ENCODE assay signal across 8 cellular contexts in genomic region chr4:173522160-173522873, GRCh38. TPM values are rescaled to one million over a fixed set of nuclear protein-coding genes. Genes with fewer than 3 reads are reported as not detected.
DNase-seq lines count a peak whose midpoint lies in the region; TF ChIP-seq lines count a peak whose summit lies in the region.

No MANE protein-coding gene starts in this region.

- H3K27me3 ChIP-seq in fibroblast of lung (ENCODE audit: control insufficient read depth, insufficient read depth, low read length): peaks cover 69% of the 10 kb centered on the region

- no peak for TF ChIP-seq CTCF in HEK293 (tag by site-specific recombination; IDR thresholded peaks at IDR 0.05)
- TF ChIP-seq CTCF in fibroblast of lung (conservative IDR thresholded peaks at IDR 0.05 in 1 of 2, IDR thresholded peaks at IDR 0.05 in 1 of 2; ENCODE audit: low read depth in 1 of 2, low read length in 2 of 2): peak in 1 of 2 donors; percentile 23
- no peak for TF ChIP-seq CTCF in nephron progenitor cell (IDR thresholded peaks at IDR 0.05)

- peaks cover 100% of the 10 kb centered on the region for H3K27me3 Mint-ChIP-seq in nephron progenitor cell (ENCODE audit: low read depth, poor library complexity)

- peak overlapping the region; percentile 18 for H2AFZ ChIP-seq in fibroblast of lung (ENCODE audit: low read length)

- H3K9me3 ChIP-seq in HEK293 (ENCODE audit: control insufficient read depth, insufficient read depth, low read depth, low read length) (no peaks in the 10 kb centered on the region), fibroblast of lung (ENCODE audit: control insufficient read depth, insufficient read depth, low read depth, low read length) (no peaks in the 10 kb centered on the region)

- POLR2A ChIA-PET in HEK293 (lab: Yijun Ruan, JAX): no interaction called here

- CTCF ChIA-PET in HEK293 (lab: Yijun Ruan, JAX): interaction anchor here (1.0 kb wide), 1 partner anchor 17 kb away, joined by 3 read pairs; no protein-coding TSS in a partner anchor

- H3K36me3 Mint-ChIP-seq in nephron progenitor cell (ENCODE audit: low read depth): no peaks in the 10 kb centered on the region

- H3K36me3 ChIP-seq in HEK293 (ENCODE audit: control insufficient read depth in 2 of 2, insufficient read depth in 1 of 2, low read length in 2 of 2): peaks cover 0 to 14% of the 10 kb centered on the region in 2 experiments; a peak in 1 of 3 replicates
- no peaks in the 10 kb centered on the region for H3K36me3 ChIP-seq in fibroblast of lung (ENCODE audit: control insufficient read depth, insufficient read depth, low read length)

- H3K4me2 ChIP-seq in fibroblast of lung (ENCODE audit: extremely low read depth, insufficient read depth, low read length): peak overlapping the region; percentile 70

- no peak overlapping the region for H3K27ac Mint-ChIP-seq in nephron progenitor cell

- no peaks in the 10 kb centered on the region for H4K20me1 ChIP-seq in fibroblast of lung (ENCODE audit: control insufficient read depth, extremely low read depth, insufficient read depth, low read length)

- H3K79me2 ChIP-seq in fibroblast of lung (ENCODE audit: control insufficient read depth, insufficient read depth, low read length): no peaks in the 10 kb centered on the region

- H3K9ac ChIP-seq in fibroblast of lung (ENCODE audit: insufficient read depth, low read length): no peak overlapping the region

- peak overlapping the region; percentile 81 for H3K4me3 Mint-ChIP-seq in nephron progenitor cell

- peaks cover 48% of the 10 kb centered on the region for H3K4me1 Mint-ChIP-seq in nephron progenitor cell

- H3K4me3 ChIP-seq in HEK293 (ENCODE audit: low read depth, low read length) (peak overlapping the region; percentile 22), fibroblast of lung (replicated peaks in 1 of 4; ENCODE audit: control extremely low read depth in 1 of 4, insufficient read depth in 1 of 4, low read depth in 3 of 4, low read length in 4 of 4) (peak overlapping the region; percentile 18 to 72 (median 38))

- DNase-seq in SK-N-DZ (ENCODE audit: low spot score) (peak; percentile 90), fibroblast of lung (ENCODE audit: low read depth in 2 of 2) (peak; percentile 81 to 90), nephron progenitor cell (peak; percentile 77), ureter (ENCODE audit: low spot score) (no peak), UCSD-AML1 (lab: John Stamatoyannopoulos, UW; ENCODE audit: unreplicated experiment) (no peak), SKM-1 (lab: John Stamatoyannopoulos, UW; ENCODE audit: unreplicated experiment) (no peak)
- DNase-seq in stimulated activated naive CD4-positive, alpha-beta T cell treated with Interleukin-2 at 50 U/mL for 16 hours (lab: John Stamatoyannopoulos, UW): no peak

- H3K27ac ChIP-seq in HEK293 (ENCODE audit: extremely low read depth, low read depth, low read length) (peak overlapping the region; percentile 66; the same call in 1 of the 2 replicates), fibroblast of lung (ENCODE audit: insufficient read depth, low read length) (peak overlapping the region; percentile 36)

- H3K4me1 ChIP-seq in HEK293 (ENCODE audit: control insufficient read depth, insufficient read depth, low read length): no peaks in the 10 kb centered on the region
- H3K4me1 ChIP-seq in fibroblast of lung (ENCODE audit: control insufficient read depth, extremely low read depth, insufficient read depth, low read length): peaks cover 2% of the 10 kb centered on the region

- H3K9me3 Mint-ChIP-seq in nephron progenitor cell: peaks cover 3% of the 10 kb centered on the region

TF ChIP-seq in HEK293, 187 proteins besides CTCF, POLR2A, EP300 and RAD21:
- TF ChIP-seq ZNF280C (tag by site-specific recombination; IDR thresholded peaks at IDR 0.05) (no peak), ZNF148 (tag by site-specific recombination; IDR thresholded peaks at IDR 0.05; ENCODE audit: borderline replicate concordance) (no peak), ZEB2 (tag by site-specific recombination; IDR thresholded peaks at IDR 0.05) (no peak), ZBTB1 (tag by site-specific recombination; IDR thresholded peaks at IDR 0.05) (no peak)

RNA-seq across cellular contexts. Expression of gene HAND2, which starts 7.7 kb away (rescaled TPM):
- polyA plus RNA-seq in SK-N-DZ (2014; cell fraction: cytosol; rRNA removed): 257 and 444 TPM in 2 replicates
- polyA plus RNA-seq in SK-N-DZ (2014; cell fraction: nucleus; rRNA removed): 378 and 426 TPM in 2 replicates
- under 0.01 TPM in 2 replicates for total RNA-seq in fibroblast of lung
- 0.25 and 0.51 TPM in 2 replicates for polyA plus RNA-seq in fibroblast of lung
- polyA plus RNA-seq in fibroblast of lung (2012): 0.27 and 0.41 TPM in 2 replicates
- not detected in 2 replicates for polyA minus RNA-seq in fibroblast of lung (ENCODE audit: low replicate concordance)
- total RNA-seq in ureter: 0.21 TPM

Comparison
In these comparisons a context has a peak if more than half of its experiments do, and no peak if none do; other contexts are left out.
1. DNase-seq: peak in SK-N-DZ (single experiment), fibroblast of lung (2 of 2) and nephron progenitor cell (single experiment); none in ureter (single experiment), UCSD-AML1 (single experiment), SKM-1 (single experiment) and stimulated activated naive CD4-positive, alpha-beta T cell treated with Interleukin-2 at 50 U/mL for 16 hours (single experiment).